Comparison of ENCODE assay signal across 13 cellular contexts in genomic region chr16:17358846-17359245, GRCh38.
DNase-seq lines count a peak whose midpoint lies in the region; ATAC-seq, FAIRE-seq and TF ChIP-seq lines count a peak whose summit lies in the region.
"Had no signal": no experiment of that assay in that cellular context is flagged by ENCODE, and none has a peak within 500 bp of the region (broad histone marks: within the 10 kb centered on the region; RNA-seq: fewer than 3 reads in every experiment).

No MANE protein-coding gene starts in this region.

- 56 to 71% (median 65%) methylated on average over 3 of the region's 3 CpGs for whole genome bisulfite sequencing in spleen, 5 donors

- no peak for TF ChIP-seq CTCF in astrocyte (IDR thresholded peaks at IDR 0.05; ENCODE audit: insufficient read depth, low read depth, low read length)
- TF ChIP-seq CTCF in spleen (IDR thresholded peaks at IDR 0.05 in 8 of 11, conservative IDR thresholded peaks at IDR 0.05 in 3 of 11) = no peak

- H3K9me3 ChIP-seq in astrocyte (ENCODE audit: insufficient read depth, low read depth, low read length) (no peaks in the 10 kb centered on the region), spleen (no peaks in the 10 kb centered on the region)

- H3K4me1 ChIP-seq in astrocyte (ENCODE audit: insufficient read depth, low read length) (peaks cover 36% of the 10 kb centered on the region), spleen (peaks cover 23 to 95% (median 69%) of the 10 kb centered on the region in 6 donors)

- H3K36me3 Mint-ChIP-seq in astrocyte (ENCODE audit: low read depth, unreplicated experiment) (peaks cover 3% of the 10 kb centered on the region), naive B cell (peaks cover 13 to 15% of the 10 kb centered on the region in 2 donors)

- no peak for TF ChIP-seq POLR2A in spleen (IDR thresholded peaks at IDR 0.05)

- peaks cover 25% of the 10 kb centered on the region for H3K4me1 Mint-ChIP-seq in astrocyte (ENCODE audit: low read depth, unreplicated experiment)
- H3K4me1 Mint-ChIP-seq in naive B cell = peaks cover 60 to 82% (median 78%) of the 10 kb centered on the region in 3 donors

- peak overlapping the region; percentile 47 for H3K4me2 ChIP-seq in astrocyte (ENCODE audit: low read length)

- no peaks in the 10 kb centered on the region for H3K27me3 Mint-ChIP-seq in astrocyte (ENCODE audit: low read depth, unreplicated experiment)
- H3K27me3 Mint-ChIP-seq in naive B cell = no peaks in the 10 kb centered on the region

- H2AFZ ChIP-seq in astrocyte (ENCODE audit: low read depth, low read length) = no peak overlapping the region

- H3K36me3 ChIP-seq in astrocyte (ENCODE audit: insufficient read depth, low read length) = peaks cover under 1% of the 10 kb centered on the region
- H3K36me3 ChIP-seq in spleen = peaks cover 0 to 33% (median 0%) of the 10 kb centered on the region in 6 donors
- H3K36me3 ChIP-seq: cardiac muscle cell had no signal

- intact Hi-C loops in spleen (cut with DNase I; ENCODE audit: low total_unique reads) = no loop called here

- H3K27ac Mint-ChIP-seq in astrocyte (ENCODE audit: unreplicated experiment) (no peak overlapping the region), naive B cell (peak overlapping the region in 5 of 6 donors; percentile 49 to 95 (median 90))

- H4K20me1 ChIP-seq in astrocyte (ENCODE audit: insufficient read depth, low read length) = peaks cover 89% of the 10 kb centered on the region

- peak overlapping the region; percentile 26 for H3K27ac ChIP-seq in astrocyte (ENCODE audit: low read depth, low read length)
- H3K27ac ChIP-seq in spleen = peak overlapping the region in 4 of 8 donors; percentile 32 to 95 (median 58)
- H3K27ac ChIP-seq: cardiac muscle cell had no signal

- H3K9me3 Mint-ChIP-seq in astrocyte (ENCODE audit: unreplicated experiment) (no peaks in the 10 kb centered on the region), naive B cell (peaks cover 0 to 3% (median 0%) of the 10 kb centered on the region in 7 donors)

- ATAC-seq in naive B cell (ENCODE audit: low read depth in 2 of 2) (no peak), GM21390 (IDR thresholded peaks at IDR 0.05; ENCODE audit: unreplicated experiment) (no peak)

- DNase-seq in AG20443 (ENCODE audit: low spot score) = peak; percentile 31
- peak; percentile 75 for DNase-seq in EH (ENCODE audit: low read depth)
- peak; percentile 92 for DNase-seq in astrocyte (ENCODE audit: low read depth)
- no peak for DNase-seq in naive B cell
- no peak for DNase-seq in NCI-H1436 treated with DMSO at 0.1 percent for 48 hours (lab: John Stamatoyannopoulos, UW)
- DNase-seq in stimulated activated naive CD4-positive, alpha-beta T cell (lab: John Stamatoyannopoulos, UW) = no peak
- no peak for DNase-seq in spleen
- DNase-seq: activated CD8-positive, alpha-beta memory T cell treated with anti-CD3 and anti-CD28 coated beads for 24 hours; COR-L47; islet precursor cell; NCI-H345 had no signal

- H3K27me3 ChIP-seq in astrocyte (ENCODE audit: insufficient read depth, low read length) = no peaks in the 10 kb centered on the region
- no peaks in the 10 kb centered on the region for H3K27me3 ChIP-seq in spleen (replicated peaks in 1 of 7)
- H3K27me3 ChIP-seq: cardiac muscle cell had no signal

- H3K4me3 Mint-ChIP-seq in astrocyte (ENCODE audit: unreplicated experiment) (no peak overlapping the region), naive B cell (peak overlapping the region in 3 of 8 donors; percentile 7 to 68 (median 57))

- H3K79me2 ChIP-seq in astrocyte (ENCODE audit: insufficient read depth, low read length) = peaks cover 38% of the 10 kb centered on the region

- no peak overlapping the region for H3K9ac ChIP-seq in astrocyte (ENCODE audit: low read length)

- FAIRE-seq in astrocyte (lab: Jason Lieb, UNC) = no peak

- H3K4me3 ChIP-seq in astrocyte (ENCODE audit: insufficient read depth, low read depth, low read length) = no peak overlapping the region
- H3K4me3 ChIP-seq in spleen = no peak overlapping the region
- H3K4me3 ChIP-seq: cardiac muscle cell had no signal

Comparison
In these comparisons a context has a peak if more than half of its experiments do, and no peak if none do; other contexts are left out.
1. DNase-seq: peak in AG20443 (single experiment), EH (single experiment) and astrocyte (single experiment); none in naive B cell (single experiment), NCI-H1436 treated with DMSO at 0.1 percent for 48 hours (single experiment), stimulated activated naive CD4-positive, alpha-beta T cell (0 of 6) and spleen (single experiment).